In genomic region chr11:94781822-94782221, GRCh38 we compare ENCODE assay signal across 22 cellular contexts. TPM values are rescaled to one million over a fixed set of nuclear protein-coding genes. Genes with fewer than 3 reads are reported as not detected.
DNase-seq lines count a peak whose midpoint lies in the region; ATAC-seq and TF ChIP-seq lines count a peak whose summit lies in the region.
"Had no signal": no experiment of that assay in that cellular context is flagged by ENCODE, and none has a peak within 500 bp of the region (broad histone marks: within the 10 kb centered on the region; RNA-seq: fewer than 3 reads in every experiment).

No MANE protein-coding gene starts in this region.

- no peak overlapping the region for H3K27ac Mint-ChIP-seq in CD4-positive, alpha-beta memory T cell
- H3K27ac Mint-ChIP-seq: activated naive CD8-positive, alpha-beta T cell had no signal

- in situ Hi-C loops in astrocyte of the spinal cord (cut with HindIII; ENCODE audit: low sequenced_read_pairs): no loop called here

- no peak overlapping the region for H2AFZ ChIP-seq in MM.1S (ENCODE audit: low read length)

- no peaks in the 10 kb centered on the region for H3K27me3 ChIP-seq in MM.1S (replicated peaks; ENCODE audit: insufficient read depth, low read length)
- peaks cover 4% of the 10 kb centered on the region for H3K27me3 ChIP-seq in CD4-positive, alpha-beta memory T cell (ENCODE audit: insufficient read depth, low read length)
- H3K27me3 ChIP-seq: right atrium auricular region, tibial nerve had no signal

- peaks cover 0 to 1% (median 0%) of the 10 kb centered on the region in 8 donors for H3K9me3 Mint-ChIP-seq in CD4-positive, alpha-beta memory T cell
- H3K9me3 Mint-ChIP-seq: brain had no signal

- peaks cover 9% of the 10 kb centered on the region for H3K4me1 ChIP-seq in MM.1S (ENCODE audit: low read length)
- H3K4me1 ChIP-seq in CD4-positive, alpha-beta memory T cell (ENCODE audit: insufficient read depth, low read length): no peaks in the 10 kb centered on the region

- no peak for TF ChIP-seq CTCF in astrocyte of the spinal cord (IDR thresholded peaks at IDR 0.05; ENCODE audit: low read depth, low read length)
- no peak for TF ChIP-seq CTCF in MM.1S (IDR thresholded peaks at IDR 0.05; ENCODE audit: low read length)

- H3K9me3 ChIP-seq in MM.1S (replicated peaks; ENCODE audit: insufficient read depth, low read length): no peaks in the 10 kb centered on the region
- no peaks in the 10 kb centered on the region for H3K9me3 ChIP-seq in CD4-positive, alpha-beta memory T cell (ENCODE audit: control insufficient read depth in 1 of 2, low read length in 2 of 2)
- H3K9me3 ChIP-seq: right atrium auricular region, tibial nerve had no signal

- H3K27me3 Mint-ChIP-seq in CD4-positive, alpha-beta memory T cell: peaks cover 11 to 14% of the 10 kb centered on the region in 2 donors
- H3K27me3 Mint-ChIP-seq: brain had no signal

- DNase-seq in HCEC 1CT (peak; percentile 94), astrocyte of the spinal cord (ENCODE audit: low read depth, low spot score) (peak; percentile 58), fibroblast of the conjunctiva (ENCODE audit: low read depth) (peak; percentile 24), skeletal muscle cell (ENCODE audit: low read depth) (peak; percentile 45), MM.1S (no peak), ureter (ENCODE audit: low spot score) (no peak)
- DNase-seq in CD4-positive, alpha-beta memory T cell: no peak
- DNase-seq: activated CD4-positive, CD25-positive, alpha-beta regulatory T cell treated with anti-CD3 and anti-CD28 coated beads, Interleukin-2, amount 50 U/mL, for 72 hours; AML-193; COR-L47; dermis blood vessel endothelial cell; head of caudate nucleus; NCI-H1105; NCI-H2081 treated with DMSO at 0.1 percent for 48 hours; nucleus accumbens; stimulated activated naive CD4-positive, alpha-beta T cell treated with Interleukin-2 at 50 U/mL for 16 hours had no signal

- H3K4me3 ChIP-seq in astrocyte of the spinal cord (ENCODE audit: low read depth, low read length) (no peak overlapping the region), skeletal muscle cell (ENCODE audit: low read depth, low read length) (no peak overlapping the region), MM.1S (ENCODE audit: low read length) (no peak overlapping the region)
- no peak overlapping the region for H3K4me3 ChIP-seq in CD4-positive, alpha-beta memory T cell (ENCODE audit: low read length in 2 of 2)
- H3K4me3 ChIP-seq: right atrium auricular region, tibial nerve had no signal

- peaks cover 61% of the 10 kb centered on the region for H3K79me2 ChIP-seq in MM.1S (ENCODE audit: low read length)

- peaks cover 10% of the 10 kb centered on the region; the same call in 1 of the 2 replicates for H3F3A ChIP-seq in MM.1S (ENCODE audit: insufficient read depth, low read length)

- no peaks in the 10 kb centered on the region for H3K36me3 ChIP-seq in MM.1S (replicated peaks; ENCODE audit: insufficient read depth, low read length)
- no peaks in the 10 kb centered on the region for H3K36me3 ChIP-seq in CD4-positive, alpha-beta memory T cell (ENCODE audit: insufficient read depth, low read length)
- H3K36me3 ChIP-seq: right atrium auricular region, tibial nerve had no signal

- no peak overlapping the region for H3K27ac ChIP-seq in MM.1S (ENCODE audit: low read length)
- no peak overlapping the region for H3K27ac ChIP-seq in CD4-positive, alpha-beta memory T cell (ENCODE audit: low read depth, low read length)
- H3K27ac ChIP-seq: HL-60 had no signal

- no peaks in the 10 kb centered on the region for H3K9me2 ChIP-seq in MM.1S (replicated peaks; ENCODE audit: insufficient read depth, low read length)

- no peak for ATAC-seq in HG03095 (IDR thresholded peaks at IDR 0.05; ENCODE audit: unreplicated experiment)

- POLR2A ChIA-PET in CD4-positive, alpha-beta memory T cell (lab: Charles Lee; ENCODE audit: partially characterized antibody): no interaction called here

- intact Hi-C loops in CD4-positive, alpha-beta memory T cell (cut with micrococcal nuclease): no loop called here

- H3K36me3 Mint-ChIP-seq in CD4-positive, alpha-beta memory T cell: no peaks in the 10 kb centered on the region
- H3K36me3 Mint-ChIP-seq: activated naive CD8-positive, alpha-beta T cell; brain had no signal

- H4K20me1 ChIP-seq in MM.1S (ENCODE audit: insufficient read depth, low read length): no peaks in the 10 kb centered on the region; the same call in 1 of the 2 replicates

- H3K9ac ChIP-seq in MM.1S (ENCODE audit: low read length): no peak overlapping the region

- CTCF ChIA-PET in CD4-positive, alpha-beta memory T cell (lab: Charles Lee; ENCODE audit: partially characterized antibody): no interaction called here

- no peak overlapping the region for H3K4me2 ChIP-seq in MM.1S (ENCODE audit: low read depth, low read length)

- H3K4me3 Mint-ChIP-seq in CD4-positive, alpha-beta memory T cell: no peak overlapping the region
- H3K4me3 Mint-ChIP-seq: activated naive CD8-positive, alpha-beta T cell had no signal

- peaks cover 6 to 11% (median 9%) of the 10 kb centered on the region in 4 donors for H3K4me1 Mint-ChIP-seq in CD4-positive, alpha-beta memory T cell

RNA-seq across cellular contexts. Expression of gene AMOTL1, which starts 13.7 kb away (rescaled TPM):
- 84.2 TPM for total RNA-seq in ureter
- total RNA-seq in CD4-positive, alpha-beta memory T cell: under 1 TPM; 0.06 to 0.09 TPM
- polyA plus RNA-seq in CD4-positive, alpha-beta memory T cell: under 1 TPM in 1 of 2 donors, not detected in 1; 0.07 TPM

Comparison
In these comparisons a context has a peak if more than half of its experiments do, and no peak if none do; other contexts are left out.
1. DNase-seq: peak in HCEC 1CT (single experiment), astrocyte of the spinal cord (single experiment), fibroblast of the conjunctiva (single experiment) and skeletal muscle cell (single experiment); none in MM.1S (single experiment), ureter (single experiment) and CD4-positive, alpha-beta memory T cell (0 of 5).
2. RNA of gene AMOTL1, which starts 13.7 kb away (total RNA-seq): 84.2 TPM in ureter (single experiment); 0.06 to 0.09 TPM in CD4-positive, alpha-beta memory T cell; every median in the first group is over 10 times any median in the second.